Comparison of ENCODE assay signal across 21 cellular contexts in the genomic region with DNA sequence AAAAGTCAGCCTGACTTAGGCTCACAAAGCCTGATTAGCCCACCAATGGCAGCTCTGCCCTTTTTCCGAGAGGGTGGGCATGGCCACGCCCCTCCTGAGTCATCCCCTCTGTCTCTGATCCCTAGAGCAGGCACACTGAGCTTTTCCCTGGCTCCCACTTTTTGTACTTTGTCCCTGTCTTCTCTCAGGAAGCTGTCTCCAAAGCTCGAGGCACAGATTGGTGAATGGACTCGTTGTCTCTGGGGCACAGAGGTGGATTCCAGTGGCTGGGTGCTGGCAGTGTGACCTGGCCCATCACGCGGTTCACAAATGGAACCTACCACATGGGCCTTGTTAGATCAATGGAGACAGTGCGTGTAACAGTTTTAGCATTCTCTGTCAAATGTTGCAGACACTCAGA.
DNase-seq lines count a peak whose midpoint lies in the region; ATAC-seq, FAIRE-seq and TF ChIP-seq lines count a peak whose summit lies in the region.
"Had no signal": no experiment of that assay in that cellular context is flagged by ENCODE, and none has a peak within 500 bp of the region (broad histone marks: within the 10 kb centered on the region; RNA-seq: fewer than 3 reads in every experiment).

No MANE protein-coding gene starts in this region.

- TF ChIP-seq CTCF in H9 (conservative IDR thresholded peaks at IDR 0.05) (no peak), H1 (IDR thresholded peaks at IDR 0.05; ENCODE audit: control extremely low read depth in 1 of 3, insufficient read depth in 1 of 3, low read depth in 1 of 3, low read length in 3 of 3) (no peak), thyroid gland (IDR thresholded peaks at IDR 0.05) (no peak)

- H2BK12ac ChIP-seq in H9 (ENCODE audit: insufficient read length, low read depth, low read length) (no peak overlapping the region), H1 (ENCODE audit: low read depth, low read length) (peak overlapping the region; percentile 40; the same call in 1 of the 2 replicates)

- FAIRE-seq in H1 (lab: Jason Lieb, UNC), result no peak
- no peak for FAIRE-seq in small intestine (lab: Jason Lieb, UNC)
- FAIRE-seq: D721Med had no signal

- no peak overlapping the region for H2BK120ac ChIP-seq in H9 (ENCODE audit: low read depth, low read length, poor library complexity, severe bottlenecking)
- no peak overlapping the region for H2BK120ac ChIP-seq in H1 (replicated peaks; ENCODE audit: low read depth, low read length)

- H4K8ac ChIP-seq in H9 (replicated peaks; ENCODE audit: insufficient read length, low read depth, low read length) (no peak overlapping the region), H1 (ENCODE audit: extremely low read depth, insufficient read depth, low read length) (no peak overlapping the region)

- H3T11ph ChIP-seq in H9 (ENCODE audit: low read length), result no peak overlapping the region

- H3K36me3 Mint-ChIP-seq in H9 (ENCODE audit: insufficient read depth in 1 of 3, low read depth in 3 of 3), result no peaks in the 10 kb centered on the region
- H3K36me3 Mint-ChIP-seq: activated naive CD8-positive, alpha-beta T cell; naive B cell had no signal

- ATAC-seq in HG03439 (IDR thresholded peaks at IDR 0.05; ENCODE audit: unreplicated experiment), result no peak
- ATAC-seq: effector memory CD8-positive, alpha-beta T cell had no signal

- H3K9me3 ChIP-seq in H9 (ENCODE audit: control insufficient read depth, low read depth, low read length) (no peaks in the 10 kb centered on the region), H1 (ENCODE audit: insufficient read depth in 2 of 2, low read depth in 1 of 2, low read length in 1 of 2) (no peaks in the 10 kb centered on the region), small intestine (ENCODE audit: control insufficient read depth, low read depth) (no peaks in the 10 kb centered on the region), thyroid gland (no peaks in the 10 kb centered on the region), MG63 (no peaks in the 10 kb centered on the region)
- H3K9me3 ChIP-seq: tibial nerve had no signal

- POLR2A ChIA-PET in H1 (lab: Charles Lee; ENCODE audit: partially characterized antibody), result interaction anchor here (0.6 to 1.5 kb wide), 3 partner anchors 9 to 399 kb away, joined by 3 to 5 read pairs (median 3); no protein-coding TSS in a partner anchor

- H2AK5ac ChIP-seq in H9 (ENCODE audit: insufficient read length, low read length) (no peak overlapping the region), H1 (ENCODE audit: low read depth, low read length) (no peak overlapping the region; the same call in 1 of the 2 replicates)

- H4K91ac ChIP-seq in H9 (ENCODE audit: insufficient read length, low read depth, low read length) (no peak overlapping the region), H1 (replicated peaks; ENCODE audit: insufficient read length, low read length) (peak overlapping the region; percentile 11)

- peak overlapping the region in 2 of 3 experiments; percentile 13 to 78; a peak in 4 of 7 replicates for H3K27ac Mint-ChIP-seq in H9
- H3K27ac Mint-ChIP-seq: activated B cell treated with CpG ODN at 0.5 μM for 24 hours; activated naive CD8-positive, alpha-beta T cell; HFFc6 had no signal

- no peak overlapping the region for H2BK20ac ChIP-seq in H9 (ENCODE audit: low read depth, low read length, poor library complexity, severe bottlenecking)
- no peak overlapping the region for H2BK20ac ChIP-seq in H1 (ENCODE audit: low read length)

- H3K27ac ChIP-seq in H9 (ENCODE audit: insufficient read length, low read depth, low read length) (no peak overlapping the region), H1 (ENCODE audit: low read depth, low read length) (no peak overlapping the region), small intestine (ENCODE audit: low read depth in 1 of 2, low read length in 1 of 2) (no peak overlapping the region), thyroid gland (no peak overlapping the region)
- H3K27ac ChIP-seq: HL-60, tibial nerve had no signal

- peaks cover 18 to 19% of the 10 kb centered on the region in 2 experiments for H3K4me1 Mint-ChIP-seq in H9
- H3K4me1 Mint-ChIP-seq: activated B cell treated with CpG ODN at 0.5 μM for 24 hours had no signal

- H2BK15ac ChIP-seq in H9 (ENCODE audit: low read depth, low read length) (no peak overlapping the region), H1 (ENCODE audit: low read length) (no peak overlapping the region)

- WGBS in H9 (ENCODE audit: extremely low coverage, insufficient read length, low lambda C conversion rate), result no CpG with 5 or more reads among the region's 7 CpGs
- 70% methylated on average over 7 of the region's 7 CpGs; no CpG with 5 or more reads in 1 of the 2 experiments for WGBS in H1 (ENCODE audit: extremely low coverage in 1 of 2, insufficient coverage in 1 of 2, insufficient read length in 1 of 2, insufficient replicate concordance in 2 of 2, low coverage in 1 of 2, low lambda C conversion rate in 2 of 2, missing lambda C conversion rate in 1 of 2), 2 experiments
- WGBS in small intestine, 3 donors, result 15 to 54% (median 22%) methylated on average over 7 of the region's 7 CpGs
- 72 to 75% methylated on average over 7 of the region's 7 CpGs for WGBS in thyroid gland, 2 donors

- H3K4me3 Mint-ChIP-seq in H9, result no peak overlapping the region
- H3K4me3 Mint-ChIP-seq: activated B cell treated with CpG ODN at 0.5 μM for 24 hours; activated naive CD8-positive, alpha-beta T cell; effector memory CD8-positive, alpha-beta T cell; HFFc6; naive B cell had no signal

- no peaks in the 10 kb centered on the region for H3K9me3 Mint-ChIP-seq in H9
- H3K9me3 Mint-ChIP-seq: activated B cell treated with CpG ODN at 0.5 μM for 24 hours; effector memory CD8-positive, alpha-beta T cell had no signal

- intact Hi-C loops in thyroid gland (cut with DNase I), result no loop called here

- CTCF ChIA-PET in H1 (lab: Charles Lee; ENCODE audit: partially characterized antibody), result interaction anchor here (0.7 to 3.0 kb wide), 26 partner anchors 8 to 439 kb away, joined by 3 to 25 read pairs (median 6); no protein-coding TSS in a partner anchor

- H4K20me1 ChIP-seq in H9 (ENCODE audit: control insufficient read depth, insufficient read depth, insufficient read length) (no peaks in the 10 kb centered on the region), H1 (replicated peaks in 1 of 2; ENCODE audit: control insufficient read depth in 1 of 2, insufficient read depth in 2 of 2, low read length in 2 of 2) (peaks cover 0 to 2% of the 10 kb centered on the region in 2 experiments)

- H2AFZ ChIP-seq in H9 (ENCODE audit: low read length), result no peak overlapping the region
- H2AFZ ChIP-seq in H1 (ENCODE audit: low read length), result 0 out of 2 replicates have a peak overlapping the region, but pooled peaks have one; percentile 21

- no peaks in the 10 kb centered on the region for H3K79me1 ChIP-seq in H9 (ENCODE audit: insufficient read depth, low read depth, low read length, poor library complexity, severe bottlenecking)
- no peaks in the 10 kb centered on the region for H3K79me1 ChIP-seq in H1 (ENCODE audit: low read depth, low read length)

- H3K27me3 ChIP-seq in H9 (ENCODE audit: insufficient read depth, low read length) (no peaks in the 10 kb centered on the region), H1 (replicated peaks in 1 of 4; ENCODE audit: control insufficient read depth in 3 of 4, extremely low read depth in 1 of 4, insufficient read depth in 3 of 4, low read length in 3 of 4) (no peaks in the 10 kb centered on the region), small intestine (ENCODE audit: control insufficient read depth in 2 of 2, insufficient read depth in 2 of 2, low read length in 2 of 2) (no peaks in the 10 kb centered on the region), thyroid gland (no peaks in the 10 kb centered on the region), MG63 (peaks cover 4% of the 10 kb centered on the region; the same call in 1 of the 2 replicates)
- H3K27me3 ChIP-seq: tibial nerve had no signal

- H3K27me3 Mint-ChIP-seq in H9 (ENCODE audit: low read depth), result no peaks in the 10 kb centered on the region; the same call in 1 of the 2 replicates

- peak; percentile 4 for DNase-seq in COLO668 (lab: John Stamatoyannopoulos, UW; ENCODE audit: unreplicated experiment)
- no peak for DNase-seq in H9
- DNase-seq in H1 (ENCODE audit: low read depth in 1 of 2, low spot score in 2 of 2), result peak in 1 of 2 experiments; percentile 44
- peak; percentile 76 for DNase-seq in small intestine
- DNase-seq in thyroid gland, result no peak
- DNase-seq in MG63, result no peak
- DNase-seq: activated B cell treated with CpG ODN at 0.5 μM for 24 hours; activated T-cell treated with anti-CD3 and anti-CD28 coated beads for 4 hours; aorta; C1 segment of cervical spinal cord; cortex of kidney; effector memory CD8-positive, alpha-beta T cell; HFFc6; mesenchymal stem cell; naive B cell; SW 1271 had no signal

- no peak overlapping the region for H3K4me2 ChIP-seq in H9 (ENCODE audit: insufficient read depth, insufficient read length, low read length)
- no peak overlapping the region for H3K4me2 ChIP-seq in H1 (ENCODE audit: insufficient read depth in 1 of 2, low read depth in 2 of 2, low read length in 2 of 2)

- no peak overlapping the region for H2BK5ac ChIP-seq in H9 (ENCODE audit: insufficient read length, low read length)
- no peak overlapping the region for H2BK5ac ChIP-seq in H1 (ENCODE audit: low read depth, low read length)

- H3K23me2 ChIP-seq in H9 (ENCODE audit: insufficient read length, low read depth, low read length, poor library complexity, severe bottlenecking) (no peaks in the 10 kb centered on the region), H1 (ENCODE audit: low read depth, low read length) (no peaks in the 10 kb centered on the region)

- H3K36me3 ChIP-seq in H1 (ENCODE audit: control insufficient read depth in 2 of 4, insufficient read depth in 4 of 4, low read length in 3 of 4) (no peaks in the 10 kb centered on the region), small intestine (ENCODE audit: control insufficient read depth in 2 of 2, insufficient read depth in 2 of 2, low read length in 2 of 2) (no peaks in the 10 kb centered on the region), thyroid gland (no peaks in the 10 kb centered on the region), MG63 (no peaks in the 10 kb centered on the region)
- H3K36me3 ChIP-seq: tibial nerve had no signal

- peaks cover 2% of the 10 kb centered on the region; the same call in 1 of the 2 replicates for H3K4me1 ChIP-seq in H9 (ENCODE audit: insufficient read depth, low read length)
- H3K4me1 ChIP-seq in H1 (replicated peaks in 1 of 4; ENCODE audit: control insufficient read depth in 3 of 4, insufficient read depth in 4 of 4, low read length in 3 of 4), result peaks cover 0 to 6% (median 4%) of the 10 kb centered on the region in 4 experiments; a peak in 5 of 7 replicates
- peaks cover 0 to 3% of the 10 kb centered on the region in 2 donors for H3K4me1 ChIP-seq in small intestine (ENCODE audit: control insufficient read depth in 2 of 2, insufficient read depth in 1 of 2, low read depth in 1 of 2, low read length in 1 of 2)
- no peaks in the 10 kb centered on the region for H3K4me1 ChIP-seq in thyroid gland
- H3K4me1 ChIP-seq: tibial nerve had no signal

- no peak overlapping the region for H3K4ac ChIP-seq in H9 (ENCODE audit: low read depth, low read length)
- H3K4ac ChIP-seq in H1 (replicated peaks; ENCODE audit: insufficient read length, low read depth, low read length), result no peak overlapping the region

- H3K14ac ChIP-seq in H9 (ENCODE audit: insufficient read depth, low read length), result no peak overlapping the region; the same call in 1 of the 2 replicates
- H3K14ac ChIP-seq in H1 (ENCODE audit: insufficient read length), result no peak overlapping the region

- TF ChIP-seq POLR2A in H1 (IDR thresholded peaks at IDR 0.05; ENCODE audit: control extremely low read depth in 1 of 2, low read depth in 2 of 2, low read length in 2 of 2), result no peak
- no peak for TF ChIP-seq POLR2A in thyroid gland (IDR thresholded peaks at IDR 0.05)

- TF ChIP-seq RAD21 in H1 (IDR thresholded peaks at IDR 0.05 in 1 of 2, conservative IDR thresholded peaks at IDR 0.05 in 1 of 2; ENCODE audit: low read depth in 2 of 2, low read length in 2 of 2), result no peak

- no peak for TF ChIP-seq EP300 in H1 (IDR thresholded peaks at IDR 0.05; ENCODE audit: borderline replicate concordance in 1 of 2, low read depth in 2 of 2, low read length in 2 of 2)

- H3K79me2 ChIP-seq in H9 (ENCODE audit: insufficient read depth, low read length) (no peaks in the 10 kb centered on the region), H1 (ENCODE audit: control insufficient read depth in 1 of 2, insufficient read depth in 2 of 2, low read length in 2 of 2) (no peaks in the 10 kb centered on the region)

- no peak overlapping the region for H4K5ac ChIP-seq in H9 (ENCODE audit: insufficient read length, low read depth, low read length)
- no peak overlapping the region for H4K5ac ChIP-seq in H1 (ENCODE audit: insufficient read length, low read depth, low read length)

- H3K4me3 ChIP-seq in H1 (ENCODE audit: extremely low read depth in 1 of 4, insufficient read depth in 2 of 4, low read depth in 3 of 4, low read length in 4 of 4) (no peak overlapping the region), small intestine (ENCODE audit: low read depth in 1 of 2, low read length in 2 of 2) (no peak overlapping the region), thyroid gland (replicated peaks in 1 of 3) (no peak overlapping the region), MG63 (no peak overlapping the region)
- H3K4me3 ChIP-seq: tibial nerve had no signal

- no peak overlapping the region for H3K23ac ChIP-seq in H9 (ENCODE audit: insufficient read length, low read depth, low read length)
- H3K23ac ChIP-seq in H1 (ENCODE audit: insufficient read length), result no peak overlapping the region

- H3K18ac ChIP-seq in H9 (ENCODE audit: insufficient read length, low read depth, low read length) (no peak overlapping the region), H1 (ENCODE audit: extremely low read depth, low read length) (peak overlapping the region; percentile 90)

- no peak overlapping the region for H3K9ac ChIP-seq in H9 (ENCODE audit: extremely low read depth, insufficient read length, low read length)
- no peak overlapping the region; a peak in 1 of 7 replicates for H3K9ac ChIP-seq in H1 (replicated peaks in 1 of 4; ENCODE audit: extremely low read depth in 1 of 4, low read depth in 3 of 4, low read length in 3 of 4)

- no peak overlapping the region for H3K56ac ChIP-seq in H9 (ENCODE audit: insufficient read length, low read depth, low read length)
- no peak overlapping the region for H3K56ac ChIP-seq in H1 (replicated peaks; ENCODE audit: insufficient read length, low read depth, low read length)

Comparison
In these comparisons a context has a peak if more than half of its experiments do, and no peak if none do; other contexts are left out.
1. DNase-seq: peak in COLO668 (single experiment) and small intestine (single experiment); none in H9 (single experiment), thyroid gland (0 of 2) and MG63 (single experiment).